Comparison of ENCODE assay signal across 18 cellular contexts in genomic region chr15:29695486-29696167, GRCh38.
DNase-seq lines count a peak whose midpoint lies in the region; ATAC-seq and TF ChIP-seq lines count a peak whose summit lies in the region.
"Had no signal": no experiment of that assay in that cellular context is flagged by ENCODE, and none has a peak within 500 bp of the region (broad histone marks: within the 10 kb centered on the region; RNA-seq: fewer than 3 reads in every experiment).

No MANE protein-coding gene starts in this region.

- no peak overlapping the region for H3K56ac ChIP-seq in H9 (ENCODE audit: insufficient read length, low read depth, low read length)

- H3K9me3 ChIP-seq in H9 (ENCODE audit: control insufficient read depth, low read depth, low read length) (no peaks in the 10 kb centered on the region), OCI-LY3 (ENCODE audit: insufficient read depth, low read length) (no peaks in the 10 kb centered on the region)
- H3K9me3 ChIP-seq: lower lobe of right lung, tibial artery had no signal

- H3K27ac ChIP-seq in H9 (ENCODE audit: insufficient read length, low read depth, low read length) (no peak overlapping the region), OCI-LY3 (ENCODE audit: low read length) (no peak overlapping the region), foreskin keratinocyte (no peak overlapping the region)
- H3K27ac ChIP-seq: BLaER1 treated with 17β-estradiol and CSF1 and Interleukin-3, amounts not matched to agents 10 nM and 100 nM; GM23248; lower lobe of right lung; tibial artery had no signal

- no CpG with 5 or more reads among the region's 7 CpGs for WGBS in H9 (ENCODE audit: extremely low coverage, insufficient read length, low lambda C conversion rate)

- H2BK15ac ChIP-seq in H9 (ENCODE audit: low read depth, low read length), result no peak overlapping the region

- no peak overlapping the region for H3K4me3 ChIP-seq in OCI-LY3 (ENCODE audit: low read length)
- H3K4me3 ChIP-seq: BLaER1 treated with 17β-estradiol and CSF1 and Interleukin-3, amounts not matched to agents 10 nM and 100 nM; GM23248; lower lobe of right lung; tibial artery had no signal

- H3K9me3 Mint-ChIP-seq in H9, result no peaks in the 10 kb centered on the region
- H3K9me3 Mint-ChIP-seq in stimulated activated memory B cell treated with anti-CD40 and anti-IgM and Interleukin-4, amounts not matched to agents 10 μg/mL and 1 μg/mL and 100 μg/mL, for 72 hours, result peaks cover 9% of the 10 kb centered on the region
- H3K9me3 Mint-ChIP-seq in activated naive CD4-positive, alpha-beta T cell treated with anti-CD3 and anti-CD28 coated beads, Interleukin-2, amount 10 ng/mL, durations not matched to agents 7 days and 5 days, result no peaks in the 10 kb centered on the region

- no peak overlapping the region for H3K4me2 ChIP-seq in H9 (ENCODE audit: insufficient read depth, insufficient read length, low read length)
- no peak overlapping the region for H3K4me2 ChIP-seq in OCI-LY3 (ENCODE audit: low read length)
- H3K4me2 ChIP-seq: BLaER1 treated with 17β-estradiol and CSF1 and Interleukin-3, amounts not matched to agents 10 nM and 100 nM had no signal

- H2BK5ac ChIP-seq in H9 (ENCODE audit: insufficient read length, low read length), result no peak overlapping the region

- no peaks in the 10 kb centered on the region for H3K79me1 ChIP-seq in H9 (ENCODE audit: insufficient read depth, low read depth, low read length, poor library complexity, severe bottlenecking)

- H4K5ac ChIP-seq in H9 (ENCODE audit: insufficient read length, low read depth, low read length), result no peak overlapping the region

- H2BK120ac ChIP-seq in H9 (ENCODE audit: low read depth, low read length, poor library complexity, severe bottlenecking), result no peak overlapping the region

- H3K27me3 ChIP-seq in H9 (ENCODE audit: insufficient read depth, low read length) (no peaks in the 10 kb centered on the region), OCI-LY3 (ENCODE audit: low read depth, low read length) (no peaks in the 10 kb centered on the region), foreskin keratinocyte (no peaks in the 10 kb centered on the region)
- H3K27me3 ChIP-seq: BLaER1 treated with 17β-estradiol and CSF1 and Interleukin-3, amounts not matched to agents 10 nM and 100 nM; tibial artery had no signal

- H3K36me3 ChIP-seq in OCI-LY3 (replicated peaks; ENCODE audit: low read depth, low read length), result no peaks in the 10 kb centered on the region
- H3K36me3 ChIP-seq: BLaER1 treated with 17β-estradiol and CSF1 and Interleukin-3, amounts not matched to agents 10 nM and 100 nM had no signal

- no peak overlapping the region for H2BK12ac ChIP-seq in H9 (ENCODE audit: insufficient read length, low read depth, low read length)

- no peak overlapping the region for H3K23ac ChIP-seq in H9 (ENCODE audit: insufficient read length, low read depth, low read length)

- no peak overlapping the region for H3K14ac ChIP-seq in H9 (ENCODE audit: insufficient read depth, low read length)

- H2AFZ ChIP-seq in H9 (ENCODE audit: low read length), result no peak overlapping the region
- H2AFZ ChIP-seq in OCI-LY3 (ENCODE audit: low read depth, low read length), result peak overlapping the region; percentile 87; the same call in 1 of the 2 replicates
- H2AFZ ChIP-seq: GM23248 had no signal

- no peaks in the 10 kb centered on the region; the same call in 1 of the 2 replicates for H3K27me3 Mint-ChIP-seq in H9 (ENCODE audit: low read depth)
- no peaks in the 10 kb centered on the region for H3K27me3 Mint-ChIP-seq in stimulated activated memory B cell treated with anti-CD40 and anti-IgM and Interleukin-4, amounts not matched to agents 10 μg/mL and 1 μg/mL and 100 μg/mL, for 72 hours
- peaks cover 5% of the 10 kb centered on the region for H3K27me3 Mint-ChIP-seq in activated naive CD4-positive, alpha-beta T cell treated with anti-CD3 and anti-CD28 coated beads, Interleukin-2, amount 10 ng/mL, durations not matched to agents 7 days and 5 days

- no peak overlapping the region for H3K27ac Mint-ChIP-seq in H9
- no peak overlapping the region for H3K27ac Mint-ChIP-seq in stimulated activated memory B cell treated with anti-CD40 and anti-IgM and Interleukin-4, amounts not matched to agents 10 μg/mL and 1 μg/mL and 100 μg/mL, for 72 hours
- H3K27ac Mint-ChIP-seq in activated naive CD4-positive, alpha-beta T cell treated with anti-CD3 and anti-CD28 coated beads, Interleukin-2, amount 10 ng/mL, durations not matched to agents 7 days and 5 days, result no peak overlapping the region
- H3K27ac Mint-ChIP-seq: activated B cell treated with CpG ODN at 0.5 μM for 24 hours; activated CD8-positive, alpha-beta memory T cell treated with anti-CD3 and anti-CD28 coated beads, Interleukin-2, amount 10 ng/mL, durations not matched to agents 7 days and 5 days; activated naive CD4-positive, alpha-beta T cell treated with anti-CD3 and anti-CD28 coated beads, Interleukin-2, amount 50 U/mL, for 24 hours; naive thymus-derived CD8-positive, alpha-beta T cell had no signal

- H3K9ac ChIP-seq in H9 (ENCODE audit: extremely low read depth, insufficient read length, low read length) (no peak overlapping the region), OCI-LY3 (ENCODE audit: low read length) (no peak overlapping the region)
- H3K9ac ChIP-seq: BLaER1 treated with 17β-estradiol and CSF1 and Interleukin-3, amounts not matched to agents 10 nM and 100 nM; GM23248 had no signal

- no peak overlapping the region for H2BK20ac ChIP-seq in H9 (ENCODE audit: low read depth, low read length, poor library complexity, severe bottlenecking)

- DNase-seq in EH (ENCODE audit: low read depth) (peak; percentile 19), H9 (no peak), foreskin keratinocyte (no peak), ureter (ENCODE audit: low spot score) (no peak), T-helper 2 cell (no peak)
- DNase-seq in activated naive CD4-positive, alpha-beta T cell treated with anti-CD3 and anti-CD28 coated beads, Interleukin-2, amount 10 ng/mL, durations not matched to agents 7 days and 5 days, result no peak
- DNase-seq: activated B cell treated with CpG ODN at 0.5 μM for 24 hours; activated CD8-positive, alpha-beta memory T cell treated with anti-CD3 and anti-CD28 coated beads, Interleukin-2, amount 10 ng/mL, durations not matched to agents 7 days and 5 days; GM23248; IMR-90; lower lobe of right lung; naive thymus-derived CD8-positive, alpha-beta T cell; NCI-H2029 treated with DMSO at 0.1 percent for 48 hours; tibial artery had no signal

- CTCF ChIA-PET in activated naive CD4-positive, alpha-beta T cell treated with anti-CD3 and anti-CD28 coated beads, Interleukin-2, amount 10 ng/mL, durations not matched to agents 7 days and 5 days (lab: Charles Lee), result no interaction called here

- TF ChIP-seq CTCF in H9 (conservative IDR thresholded peaks at IDR 0.05), result peak; percentile 54; the same call in 2 of the 3 replicates
- TF ChIP-seq CTCF in OCI-LY3 (IDR thresholded peaks at IDR 0.05; ENCODE audit: low read depth, low read length), result peak; percentile 77
- TF ChIP-seq CTCF in foreskin keratinocyte (conservative IDR thresholded peaks at IDR 0.05), result peak; percentile 24

- H4K20me1 ChIP-seq in H9 (ENCODE audit: control insufficient read depth, insufficient read depth, insufficient read length) (no peaks in the 10 kb centered on the region), OCI-LY3 (ENCODE audit: insufficient read depth, low read length) (no peaks in the 10 kb centered on the region)
- H4K20me1 ChIP-seq: BLaER1 treated with 17β-estradiol and CSF1 and Interleukin-3, amounts not matched to agents 10 nM and 100 nM had no signal

- no peak for ATAC-seq in foreskin keratinocyte
- ATAC-seq in stimulated activated memory B cell treated with anti-CD40 and anti-IgM and Interleukin-4, amounts not matched to agents 10 μg/mL and 1 μg/mL and 100 μg/mL, for 72 hours, result no peak
- ATAC-seq: activated CD8-positive, alpha-beta memory T cell treated with anti-CD3 and anti-CD28 coated beads, Interleukin-2, amount 10 ng/mL, durations not matched to agents 7 days and 5 days; naive thymus-derived CD8-positive, alpha-beta T cell had no signal

- H3K4me1 ChIP-seq in H9 (ENCODE audit: insufficient read depth, low read length), result no peaks in the 10 kb centered on the region
- H3K4me1 ChIP-seq in OCI-LY3 (ENCODE audit: low read length), result peaks cover 3% of the 10 kb centered on the region; the same call in 1 of the 2 replicates
- H3K4me1 ChIP-seq in foreskin keratinocyte, result peaks cover 13% of the 10 kb centered on the region
- H3K4me1 ChIP-seq: lower lobe of right lung, tibial artery had no signal

- H2AK5ac ChIP-seq in H9 (ENCODE audit: insufficient read length, low read length), result no peak overlapping the region

- no peak overlapping the region; a peak in 1 of 5 replicates for H3K4me3 Mint-ChIP-seq in H9
- no peak overlapping the region for H3K4me3 Mint-ChIP-seq in stimulated activated memory B cell treated with anti-CD40 and anti-IgM and Interleukin-4, amounts not matched to agents 10 μg/mL and 1 μg/mL and 100 μg/mL, for 72 hours
- no peak overlapping the region for H3K4me3 Mint-ChIP-seq in activated naive CD4-positive, alpha-beta T cell treated with anti-CD3 and anti-CD28 coated beads, Interleukin-2, amount 10 ng/mL, durations not matched to agents 7 days and 5 days
- H3K4me3 Mint-ChIP-seq: activated B cell treated with CpG ODN at 0.5 μM for 24 hours; activated CD8-positive, alpha-beta memory T cell treated with anti-CD3 and anti-CD28 coated beads, Interleukin-2, amount 10 ng/mL, durations not matched to agents 7 days and 5 days; activated naive CD4-positive, alpha-beta T cell treated with anti-CD3 and anti-CD28 coated beads, Interleukin-2, amount 50 U/mL, for 24 hours; naive thymus-derived CD8-positive, alpha-beta T cell had no signal

- H3K79me2 ChIP-seq in H9 (ENCODE audit: insufficient read depth, low read length) (no peaks in the 10 kb centered on the region), OCI-LY3 (ENCODE audit: low read length) (no peaks in the 10 kb centered on the region)

- H4K91ac ChIP-seq in H9 (ENCODE audit: insufficient read length, low read depth, low read length), result no peak overlapping the region

- peaks cover 0 to 7% (median 6%) of the 10 kb centered on the region in 3 experiments; a peak in 5 of 7 replicates for H3K36me3 Mint-ChIP-seq in H9 (ENCODE audit: insufficient read depth in 1 of 3, low read depth in 3 of 3)
- no peaks in the 10 kb centered on the region for H3K36me3 Mint-ChIP-seq in stimulated activated memory B cell treated with anti-CD40 and anti-IgM and Interleukin-4, amounts not matched to agents 10 μg/mL and 1 μg/mL and 100 μg/mL, for 72 hours
- no peaks in the 10 kb centered on the region for H3K36me3 Mint-ChIP-seq in activated naive CD4-positive, alpha-beta T cell treated with anti-CD3 and anti-CD28 coated beads, Interleukin-2, amount 10 ng/mL, durations not matched to agents 7 days and 5 days
- H3K36me3 Mint-ChIP-seq: activated CD8-positive, alpha-beta memory T cell treated with anti-CD3 and anti-CD28 coated beads, Interleukin-2, amount 10 ng/mL, durations not matched to agents 7 days and 5 days; activated naive CD4-positive, alpha-beta T cell treated with anti-CD3 and anti-CD28 coated beads, Interleukin-2, amount 50 U/mL, for 24 hours; naive thymus-derived CD8-positive, alpha-beta T cell had no signal

- no peaks in the 10 kb centered on the region for H3K23me2 ChIP-seq in H9 (ENCODE audit: insufficient read length, low read depth, low read length, poor library complexity, severe bottlenecking)

- peaks cover 0 to 9% of the 10 kb centered on the region in 2 experiments; a peak in 3 of 4 replicates for H3K4me1 Mint-ChIP-seq in H9
- no peaks in the 10 kb centered on the region for H3K4me1 Mint-ChIP-seq in stimulated activated memory B cell treated with anti-CD40 and anti-IgM and Interleukin-4, amounts not matched to agents 10 μg/mL and 1 μg/mL and 100 μg/mL, for 72 hours
- H3K4me1 Mint-ChIP-seq in activated naive CD4-positive, alpha-beta T cell treated with anti-CD3 and anti-CD28 coated beads, Interleukin-2, amount 10 ng/mL, durations not matched to agents 7 days and 5 days, result no peaks in the 10 kb centered on the region
- H3K4me1 Mint-ChIP-seq: activated B cell treated with CpG ODN at 0.5 μM for 24 hours; activated CD8-positive, alpha-beta memory T cell treated with anti-CD3 and anti-CD28 coated beads, Interleukin-2, amount 10 ng/mL, durations not matched to agents 7 days and 5 days; activated naive CD4-positive, alpha-beta T cell treated with anti-CD3 and anti-CD28 coated beads, Interleukin-2, amount 50 U/mL, for 24 hours; naive thymus-derived CD8-positive, alpha-beta T cell had no signal

- no peak overlapping the region for H3T11ph ChIP-seq in H9 (ENCODE audit: low read length)

- H3K4ac ChIP-seq in H9 (ENCODE audit: low read depth, low read length), result no peak overlapping the region

- no peak overlapping the region for H4K8ac ChIP-seq in H9 (replicated peaks; ENCODE audit: insufficient read length, low read depth, low read length)

- H3K18ac ChIP-seq in H9 (ENCODE audit: insufficient read length, low read depth, low read length), result no peak overlapping the region

Comparison
In these comparisons a context has a peak if more than half of its experiments do, and no peak if none do; other contexts are left out.
1. CTCF ChIP-seq: peak in every context shown above with its lines; median percentile 77 in OCI-LY3; 54 in H9; 24 in foreskin keratinocyte.